Comparison of ENCODE assay signal across 30 cellular contexts in genomic region chr2:120940726-120941256, GRCh38.
A peak's percentile ranks its signal among the peaks of the same experiment; 100 is the strongest.
DNase-seq lines count a peak whose midpoint lies in the region; ATAC-seq lines count a peak whose summit lies in the region.
"Had no signal": no experiment of that assay in that cellular context is flagged by ENCODE, and none has a peak within 500 bp of the region (broad histone marks: within the 10 kb centered on the region; RNA-seq: fewer than 3 reads in every experiment).

No MANE protein-coding gene starts in this region.

- H3K4me1 ChIP-seq in BLaER1 (peaks cover 24% of the 10 kb centered on the region), SJSA1 (replicated peaks) (peaks cover 84% of the 10 kb centered on the region), skeletal muscle satellite cell (ENCODE audit: control insufficient read depth, insufficient read depth, low read length) (peaks cover 68% of the 10 kb centered on the region)
- H3K4me1 ChIP-seq: pancreas had no signal

- no peaks in the 10 kb centered on the region for H4K20me1 ChIP-seq in BLaER1

- no peak for DNase-seq in SJSA1 (ENCODE audit: low read depth in 1 of 2, low spot score in 2 of 2)
- peak; percentile 73 for DNase-seq in left kidney (ENCODE audit: low read depth, low spot score)
- DNase-seq in left lobe of liver (ENCODE audit: low spot score): no peak
- DNase-seq: activated CD4-positive, alpha-beta T cell treated with anti-CD3 and anti-CD28 coated beads, Interleukin-2, amount 50 U/mL, for 1 hour; activated CD4-positive, CD25-positive, alpha-beta regulatory T cell; activated naive CD4-positive, alpha-beta T cell; activated naive CD8-positive, alpha-beta T cell treated with anti-CD3 and anti-CD28 coated beads, Interleukin-2, amount 50 U/mL, for 24 hours; activated T-cell treated with anti-CD3 and anti-CD28 coated beads, Interleukin-2, amount 50 U/mL, for 48 hours; Caco-2; dermis blood vessel endothelial cell; DMS53; foreskin melanocyte; heart left ventricle; lower lobe of right lung; naive thymus-derived CD8-positive, alpha-beta T cell; NCI-H1436; NCI-H2081; NCI-H226; NCI-H69; Peyer's patch; SJCRH30; spleen; stimulated activated CD4-positive, alpha-beta T cell treated with anti-CD3 and anti-CD28 coated beads, Interleukin-2, amount 100 ng/mL, for 24 hours; stimulated activated naive CD8-positive, alpha-beta T cell treated with anti-CD3 and anti-CD28 coated beads, Interleukin-15, amount 100 ng/mL, for 72 hours had no signal

- H3K36me3 ChIP-seq in BLaER1 (no peaks in the 10 kb centered on the region), SJSA1 (peaks cover 50% of the 10 kb centered on the region), skeletal muscle satellite cell (ENCODE audit: insufficient read depth, low read length) (no peaks in the 10 kb centered on the region)
- H3K36me3 ChIP-seq: heart left ventricle, lower lobe of right lung, pancreas, Peyer's patch, SJCRH30, spleen, vagina had no signal

- no peak overlapping the region for H3K4me3 ChIP-seq in BLaER1
- H3K4me3 ChIP-seq in SJSA1: no peak overlapping the region
- no peak overlapping the region for H3K4me3 ChIP-seq in skeletal muscle satellite cell (ENCODE audit: low read length)
- H3K4me3 ChIP-seq: heart left ventricle, lower lobe of right lung, pancreas, Peyer's patch, SJCRH30, spleen, vagina had no signal

- H3K4me2 ChIP-seq in BLaER1 (peak overlapping the region; percentile 47; the same call in 1 of the 2 replicates), skeletal muscle satellite cell (ENCODE audit: low read length) (no peak overlapping the region)

- H3K27ac ChIP-seq in BLaER1: no peak overlapping the region
- H3K27ac ChIP-seq in SJSA1: peak overlapping the region; percentile 76; the same call in 1 of the 2 replicates
- H3K27ac ChIP-seq: heart left ventricle, lower lobe of right lung, pancreas, Peyer's patch, SJCRH30, spleen, vagina had no signal

- ATAC-seq in left lobe of liver: no peak
- ATAC-seq in GM18498 (IDR thresholded peaks at IDR 0.05; ENCODE audit: unreplicated experiment): no peak
- ATAC-seq in GM19351 (IDR thresholded peaks at IDR 0.05; ENCODE audit: unreplicated experiment): no peak
- ATAC-seq: activated naive CD8-positive, alpha-beta T cell treated with anti-CD3 and anti-CD28 coated beads, Interleukin-2, amount 50 U/mL, for 24 hours; heart left ventricle; lower lobe of right lung; naive thymus-derived CD8-positive, alpha-beta T cell; pancreas; stimulated activated naive CD8-positive, alpha-beta T cell treated with anti-CD3 and anti-CD28 coated beads, Interleukin-15, amount 100 ng/mL, for 72 hours had no signal

- H3K27me3 ChIP-seq in BLaER1 (no peaks in the 10 kb centered on the region), SJSA1 (replicated peaks) (no peaks in the 10 kb centered on the region), skeletal muscle satellite cell (ENCODE audit: control insufficient read depth, insufficient read depth, low read length) (no peaks in the 10 kb centered on the region)
- H3K27me3 ChIP-seq: heart left ventricle, pancreas, Peyer's patch, SJCRH30, spleen, vagina had no signal

- H3K9me3 ChIP-seq in BLaER1 (no peaks in the 10 kb centered on the region), SJSA1 (replicated peaks) (no peaks in the 10 kb centered on the region), skeletal muscle satellite cell (replicated peaks; ENCODE audit: low read length) (no peaks in the 10 kb centered on the region)
- H3K9me3 ChIP-seq: Caco-2, heart left ventricle, lower lobe of right lung, pancreas, Peyer's patch, SJCRH30, spleen, vagina had no signal

- H3K9ac ChIP-seq in BLaER1 (no peak overlapping the region), skeletal muscle satellite cell (ENCODE audit: low read depth, low read length) (peak overlapping the region; percentile 61)
